8 cellular contexts compared by ENCODE assay signal in genomic region chr16:89873109-89873821, GRCh38. TPM values are rescaled to one million over a fixed set of nuclear protein-coding genes. Genes with fewer than 3 reads are reported as not detected.
DNase-seq lines count a peak whose midpoint lies in the region; ATAC-seq and TF ChIP-seq lines count a peak whose summit lies in the region.

TCF25 (plus strand) TSS chr16:89873592; CDS start chr16:89873668, 76 bp downstream.

- peak within 1 kb of the TSS; percentile 97 to 99 for H3K27ac Mint-ChIP-seq in stimulated activated naive CD8-positive, alpha-beta T cell treated with anti-CD3 and anti-CD28 coated beads, Interleukin-15, amount 100 ng/mL, for 72 hours

- peak; percentile 67 for TF ChIP-seq EP300 in neural cell (conservative IDR thresholded peaks at IDR 0.05; ENCODE audit: poor library complexity, severe bottlenecking)

- H4K20me1 ChIP-seq in DOHH2 (ENCODE audit: control insufficient read depth, insufficient read depth, low read depth, low read length) (no peaks in the 10 kb centered on the region; the same call in 1 of the 2 replicates), neural cell (ENCODE audit: insufficient read depth) (no peaks in the 10 kb centered on the region)

- peak within 1 kb of the TSS; percentile 88 to 89 for H3K4me3 Mint-ChIP-seq in stimulated activated naive CD8-positive, alpha-beta T cell treated with anti-CD3 and anti-CD28 coated beads, Interleukin-15, amount 100 ng/mL, for 72 hours

- peak within 1 kb of the TSS; percentile 83 for H2AFZ ChIP-seq in neural cell (ENCODE audit: low read depth, low read length)

- no peaks in the 10 kb centered on the region for H3K9me2 ChIP-seq in DOHH2 (replicated peaks; ENCODE audit: control insufficient read depth, low read length)
- H3K9me2 ChIP-seq in neural cell (ENCODE audit: insufficient read depth, low read length) = no peaks in the 10 kb centered on the region

- ATAC-seq in stimulated activated naive CD8-positive, alpha-beta T cell treated with anti-CD3 and anti-CD28 coated beads, Interleukin-15, amount 100 ng/mL, for 72 hours = peak; percentile 69

- peaks cover 38% of the 10 kb centered on the region for H3K36me3 ChIP-seq in DOHH2 (ENCODE audit: control insufficient read depth, low read length)
- peaks cover under 1% of the 10 kb centered on the region for H3K36me3 ChIP-seq in neural cell (ENCODE audit: insufficient read depth, low read length)

- TF ChIP-seq CTCF in DOHH2 (IDR thresholded peaks at IDR 0.05; ENCODE audit: low read depth, low read length, poor library complexity, severe bottlenecking) = no peak
- TF ChIP-seq CTCF in fibroblast of villous mesenchyme (IDR thresholded peaks at IDR 0.05; ENCODE audit: insufficient read depth, low read depth, low read length) = no peak
- peak; percentile 47 for TF ChIP-seq CTCF in neural cell (IDR thresholded peaks at IDR 0.05; ENCODE audit: poor library complexity, severe bottlenecking)

- no peaks in the 10 kb centered on the region for H3K27me3 ChIP-seq in DOHH2 (ENCODE audit: control insufficient read depth, low read length)
- H3K27me3 ChIP-seq in neural cell (ENCODE audit: insufficient read depth, low read depth, low read length) = no peaks in the 10 kb centered on the region

- peaks cover 27% of the 10 kb centered on the region for H3K4me1 Mint-ChIP-seq in stimulated activated naive CD8-positive, alpha-beta T cell treated with anti-CD3 and anti-CD28 coated beads, Interleukin-15, amount 100 ng/mL, for 72 hours

- DNase-seq in GOT3 (lab: John Stamatoyannopoulos, UW) = peak; percentile 62
- peak; percentile 91 for DNase-seq in LoVo (ENCODE audit: low spot score)
- peak; percentile 75 for DNase-seq in SIG-M5 treated with dmso at 0.1 percent for 504 hours (lab: John Stamatoyannopoulos, UW; ENCODE audit: unreplicated experiment)
- peak; percentile 89 for DNase-seq in activated gamma-delta T cell (lab: John Stamatoyannopoulos, UW)
- DNase-seq in fibroblast of villous mesenchyme (ENCODE audit: low read depth) = peak; percentile 85
- DNase-seq in stimulated activated naive CD8-positive, alpha-beta T cell treated with anti-CD3 and anti-CD28 coated beads, Interleukin-15, amount 100 ng/mL, for 72 hours = peak; percentile 86

- H3F3A ChIP-seq in DOHH2 (ENCODE audit: control insufficient read depth, insufficient read depth) (peaks cover 3% of the 10 kb centered on the region; the same call in 1 of the 2 replicates), neural cell (ENCODE audit: insufficient read depth, low read length, poor library complexity, severe bottlenecking) (no peaks in the 10 kb centered on the region)

- peak; percentile 54 for TF ChIP-seq RAD21 in neural cell (conservative IDR thresholded peaks at IDR 0.05)

- H3K4me1 ChIP-seq in DOHH2 (ENCODE audit: control insufficient read depth, low read length) = peaks cover 20% of the 10 kb centered on the region

- H3K27ac ChIP-seq in DOHH2 (ENCODE audit: low read depth, low read length) = peak within 1 kb of the TSS; percentile 92
- peak within 1 kb of the TSS; percentile 98 for H3K27ac ChIP-seq in neural cell (ENCODE audit: low read length)

- H3K79me2 ChIP-seq in DOHH2 (ENCODE audit: control insufficient read depth, low read length) (peaks cover 52% of the 10 kb centered on the region), neural cell (replicated peaks; ENCODE audit: insufficient read depth, low read length) (peaks cover 29% of the 10 kb centered on the region)

- H3K27me3 Mint-ChIP-seq in stimulated activated naive CD8-positive, alpha-beta T cell treated with anti-CD3 and anti-CD28 coated beads, Interleukin-15, amount 100 ng/mL, for 72 hours = no peaks in the 10 kb centered on the region

- H3K9me3 Mint-ChIP-seq in stimulated activated naive CD8-positive, alpha-beta T cell treated with anti-CD3 and anti-CD28 coated beads, Interleukin-15, amount 100 ng/mL, for 72 hours = peaks cover 5 to 7% of the 10 kb centered on the region in 2 donors

- H3K9me3 ChIP-seq in DOHH2 (ENCODE audit: control insufficient read depth, insufficient read depth, low read length) = peaks cover 6% of the 10 kb centered on the region
- H3K9me3 ChIP-seq in neural cell (ENCODE audit: low read length) = no peaks in the 10 kb centered on the region

- peak within 1 kb of the TSS; percentile 97 for H3K4me3 ChIP-seq in DOHH2 (ENCODE audit: low read length)
- H3K4me3 ChIP-seq in fibroblast of villous mesenchyme (ENCODE audit: low read depth, low read length) = peak within 1 kb of the TSS; percentile 91
- H3K4me3 ChIP-seq in neural cell (ENCODE audit: low read length) = peak within 1 kb of the TSS; percentile 89

- peak within 1 kb of the TSS; percentile 97 for H3K9ac ChIP-seq in neural cell (ENCODE audit: low read length)

- peak within 1 kb of the TSS; percentile 73 for H3K4me2 ChIP-seq in DOHH2 (ENCODE audit: low read length)
- H3K4me2 ChIP-seq in neural cell (ENCODE audit: low read length) = peak within 1 kb of the TSS; percentile 48

TF ChIP-seq in neural cell, 6 proteins besides CTCF, POLR2A, EP300 and RAD21:
- TF ChIP-seq POLR2AphosphoS5 (IDR thresholded peaks at IDR 0.05) (peak; percentile 97), SMC3 (conservative IDR thresholded peaks at IDR 0.05; ENCODE audit: poor library complexity) (peak; percentile 45), TAF1 (IDR thresholded peaks at IDR 0.05; ENCODE audit: low read depth) (peak; percentile 64), REST (IDR thresholded peaks at IDR 0.05; ENCODE audit: borderline replicate concordance) (peak; percentile 87), EZH2 (IDR thresholded peaks at IDR 0.05; ENCODE audit: borderline replicate concordance, insufficient read depth, low read length, poor library complexity, severe bottlenecking) (no peak), MXI1 (conservative IDR thresholded peaks at IDR 0.05; ENCODE audit: poor library complexity, severe bottlenecking) (peak; percentile 66)
TF ChIP-seq in neural cell: peak in this region for 5.

RNA-seq across cellular contexts. Expression of gene TCF25, which starts in this region (rescaled TPM):
- total RNA-seq in fibroblast of villous mesenchyme = 188 and 270 TPM in 2 replicates
- polyA plus RNA-seq in neural cell = 200 and 240 TPM in 2 replicates
- polyA minus RNA-seq in neural cell = 172 and 202 TPM in 2 replicates

Comparison
In these comparisons a context has a peak if more than half of its experiments do, and no peak if none do; other contexts are left out.
1. Peak in every context shown above with its lines: DNase-seq, ATAC-seq, H3K4me3 ChIP-seq and H3K27ac ChIP-seq.